Comparison of ENCODE assay signal across 8 cellular contexts in the genomic region with DNA sequence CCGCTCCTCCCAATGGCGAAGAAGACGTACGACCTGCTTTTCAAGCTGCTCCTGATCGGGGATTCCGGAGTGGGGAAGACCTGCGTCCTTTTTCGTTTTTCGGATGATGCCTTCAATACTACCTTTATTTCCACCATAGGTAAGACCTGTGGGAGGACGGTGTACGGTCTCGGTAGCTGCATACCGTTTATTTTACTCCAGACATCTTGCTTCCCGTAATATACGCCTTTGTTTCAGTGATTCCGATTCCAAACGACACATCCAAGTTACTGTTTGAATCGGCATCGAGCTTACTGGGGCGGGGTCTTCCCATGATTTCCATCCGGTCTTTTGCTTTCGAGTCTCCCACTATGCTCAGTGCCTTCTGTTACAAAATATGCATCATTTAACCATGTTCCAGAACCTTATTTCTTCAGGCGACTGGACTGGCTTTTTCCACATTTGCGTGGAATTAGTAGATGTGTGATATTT. TPM values are rescaled to one million over a fixed set of nuclear protein-coding genes. Genes with fewer than 3 reads are reported as not detected.
DNase-seq lines count a peak whose midpoint lies in the region; ATAC-seq and TF ChIP-seq lines count a peak whose summit lies in the region.

No MANE protein-coding gene starts in this region.

- H3K27ac ChIP-seq in RWPE1 (peak overlapping the region; percentile 98), endodermal cell (ENCODE audit: low read depth, low read length) (peak overlapping the region; percentile 87)

- H3K27me3 Mint-ChIP-seq in endodermal cell (ENCODE audit: insufficient read depth) = no peaks in the 10 kb centered on the region

- H3K4me1 Mint-ChIP-seq in endodermal cell = peaks cover 7% of the 10 kb centered on the region

- ATAC-seq in HG03097 (IDR thresholded peaks at IDR 0.05; ENCODE audit: low FRiP score, unreplicated experiment) = no peak

- no peak for TF ChIP-seq CTCF in RWPE1 (conservative IDR thresholded peaks at IDR 0.05; ENCODE audit: low read depth)
- no peak for TF ChIP-seq CTCF in endodermal cell (conservative IDR thresholded peaks at IDR 0.05)

- H3K4me3 ChIP-seq in endodermal cell (ENCODE audit: low read length) (peak overlapping the region; percentile 98), neuron (ENCODE audit: low read length) (peak overlapping the region; percentile 86)

- H3K4me1 ChIP-seq in endodermal cell (ENCODE audit: control insufficient read depth, insufficient read depth, low read length) = peaks cover 5% of the 10 kb centered on the region
- peaks cover 8% of the 10 kb centered on the region for H3K4me1 ChIP-seq in neuron (ENCODE audit: insufficient read depth, low read length)

- POLR2A ChIA-PET in RWPE1 (lab: Yijun Ruan, JAX; ENCODE audit: low non-redundant PET) = no interaction called here

- H3K36me3 ChIP-seq in endodermal cell (ENCODE audit: control insufficient read depth, insufficient read depth, low read length) (peaks cover 21% of the 10 kb centered on the region), neuron (ENCODE audit: insufficient read depth, low read length) (peaks cover 11% of the 10 kb centered on the region)

- peak overlapping the region; percentile 22 for H2AFZ ChIP-seq in neuron (ENCODE audit: low read depth, low read length)

- H3K27me3 ChIP-seq in endodermal cell (ENCODE audit: control insufficient read depth, insufficient read depth, low read length, poor library complexity, severe bottlenecking) (no peaks in the 10 kb centered on the region), neuron (ENCODE audit: insufficient read depth, low read length) (no peaks in the 10 kb centered on the region)

- 0% methylated on average over 21 to 24 of the region's 24 CpGs for WGBS in endodermal cell (ENCODE audit: insufficient coverage in 1 of 2, insufficient read length in 1 of 2), 2 experiments

- CTCF ChIA-PET in RWPE1 (lab: Yijun Ruan, JAX) = interaction anchor here (0.6 to 1.6 kb wide), 6 partner anchors 26 to 150 kb away, joined by 3 to 6 read pairs (median 4); no protein-coding TSS in a partner anchor

- H3K9me3 Mint-ChIP-seq in endodermal cell = no peaks in the 10 kb centered on the region

- H3K4me3 Mint-ChIP-seq in endodermal cell = peak overlapping the region; percentile 95

- peak; percentile 42 for DNase-seq in SIG-M5 treated with dmso at 0.1 percent for 504 hours (lab: John Stamatoyannopoulos, UW; ENCODE audit: unreplicated experiment)
- DNase-seq in SIG-M5 (lab: John Stamatoyannopoulos, UW) = no peak
- DNase-seq in RWPE1 (ENCODE audit: low spot score) = peak; percentile 14
- DNase-seq in endodermal cell = no peak
- no peak for DNase-seq in SK-N-DZ (ENCODE audit: low spot score)
- no peak for DNase-seq in NK-92 (lab: John Stamatoyannopoulos, UW; ENCODE audit: unreplicated experiment)

- H3K27ac Mint-ChIP-seq in endodermal cell = peak overlapping the region; percentile 96

- H3K9me3 ChIP-seq in endodermal cell (ENCODE audit: control insufficient read depth, low read length) (no peaks in the 10 kb centered on the region), neuron (ENCODE audit: low read length) (no peaks in the 10 kb centered on the region)

- H3K9ac ChIP-seq in endodermal cell (ENCODE audit: extremely low read depth, low read length, poor library complexity, severe bottlenecking) = peak overlapping the region; percentile 78

- H3K36me3 Mint-ChIP-seq in endodermal cell (ENCODE audit: low read depth) = peaks cover 21% of the 10 kb centered on the region

RNA-seq across cellular contexts. Expression of gene RAB10, which starts 0.7 kb away (rescaled TPM):
- total RNA-seq in endodermal cell = 100 to 1,000 TPM; 115 to 121 TPM
- polyA plus RNA-seq in endodermal cell (2013, experiment 1 of 2) = 102 TPM
- 95.8 TPM for polyA plus RNA-seq in endodermal cell (2013, experiment 2 of 2)
- 62.8 and 89.0 TPM in 2 replicates for polyA plus RNA-seq in SK-N-DZ (2014; cell fraction: cytosol; rRNA removed)
- polyA plus RNA-seq in SK-N-DZ (2014; cell fraction: nucleus; rRNA removed) = 24.8 and 32.8 TPM in 2 replicates

RNA-seq across cellular contexts. Expression of gene KIF3C, which starts 52.3 kb away (rescaled TPM):
- 10 to 100 TPM; 42.9 to 51.4 TPM for total RNA-seq in endodermal cell
- polyA plus RNA-seq in endodermal cell (2013, experiment 1 of 2) = 47.4 TPM
- 43.6 TPM for polyA plus RNA-seq in endodermal cell (2013, experiment 2 of 2)
- polyA plus RNA-seq in SK-N-DZ (2014; cell fraction: cytosol; rRNA removed) = 12.0 and 16.5 TPM in 2 replicates
- 6.2 and 7.4 TPM in 2 replicates for polyA plus RNA-seq in SK-N-DZ (2014; cell fraction: nucleus; rRNA removed)

Comparison
In these comparisons a context has a peak if more than half of its experiments do, and no peak if none do; other contexts are left out.
1. DNase-seq: peak in SIG-M5 treated with dmso at 0.1 percent for 504 hours (single experiment) and RWPE1 (single experiment); none in SIG-M5 (single experiment), endodermal cell (single experiment), SK-N-DZ (single experiment) and NK-92 (single experiment).